8 cellular contexts compared by ENCODE assay signal in the genomic region with DNA sequence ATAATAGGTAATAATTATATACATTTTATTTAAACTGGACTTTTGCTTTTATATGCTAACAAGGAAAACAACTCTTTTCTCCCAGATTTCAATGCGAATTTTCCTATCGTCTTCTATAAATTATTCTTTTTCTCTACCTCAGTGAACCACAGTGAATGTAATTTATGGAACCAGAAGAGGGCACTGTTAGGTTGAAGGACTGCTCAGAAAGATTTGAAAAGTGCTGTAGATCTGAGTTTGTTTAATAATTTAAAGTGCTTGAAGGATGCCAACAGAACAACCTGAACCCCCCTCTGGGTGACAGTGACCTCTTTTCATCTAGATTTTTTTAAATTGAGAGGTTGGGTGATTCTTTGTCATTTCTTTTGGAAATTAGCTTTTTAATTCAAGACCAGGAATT. TPM values are rescaled to one million over a fixed set of nuclear protein-coding genes. Genes with fewer than 3 reads are reported as not detected.
DNase-seq lines count a peak whose midpoint lies in the region; ATAC-seq and TF ChIP-seq lines count a peak whose summit lies in the region.

No MANE protein-coding gene starts in this region.

- RAD21 ChIA-PET in HCT116 (lab: Charles Lee; ENCODE audit: low non-redundant PET in 1 of 2, low total read pairs in 2 of 2, uncharacterized antibody in 2 of 2, unreplicated experiment in 2 of 2): no interaction called here

- no peak overlapping the region for H3K4me2 ChIP-seq in HCT116 (ENCODE audit: low read length)

- H4K20me1 ChIP-seq in HCT116 (ENCODE audit: insufficient read depth): no peaks in the 10 kb centered on the region

- no TSS peak for BruUV-seq in HCT116 (replicated peaks; lab: Mats Ljungman, UMichigan)

- H3K4me3 ChIP-seq in HCT116 (replicated peaks in 1 of 2; ENCODE audit: low read depth in 1 of 2, low read length in 2 of 2) (no peak overlapping the region), Peyer's patch (no peak overlapping the region), suprapubic skin (no peak overlapping the region)

- TF ChIP-seq CTCF in HCT116 (IDR thresholded peaks at IDR 0.05 in 2 of 3, conservative IDR thresholded peaks at IDR 0.05 in 1 of 3; ENCODE audit: borderline replicate concordance in 1 of 3, insufficient read depth in 1 of 3, low read depth in 2 of 3, low read length in 2 of 3) (peak; percentile 46 to 71 (median 49); a peak in 5 of 6 replicates), Peyer's patch (IDR thresholded peaks at IDR 0.05) (peak in 5 of 6 experiments; percentile 6 to 44 (median 20)), suprapubic skin (IDR thresholded peaks at IDR 0.05) (no peak)

- CTCF ChIA-PET in HCT116 (lab: Charles Lee): interaction anchor here (0.7 to 3.9 kb wide), 14 partner anchors 9 to 826 kb away, joined by 3 to 13 read pairs (median 3); a partner anchor contains a TSS

- H3K36me3 ChIP-seq in HCT116 (ENCODE audit: control insufficient read depth in 1 of 2, insufficient read depth in 2 of 2, low read length in 2 of 2) (no peaks in the 10 kb centered on the region), Peyer's patch (no peaks in the 10 kb centered on the region), suprapubic skin (peaks cover 20% of the 10 kb centered on the region)

- intact Hi-C loops in HCT116 (cut with micrococcal nuclease): loop anchor here (1.0 to 5.0 kb wide), 6 partner anchors 189 to 824 kb away; no protein-coding TSS in a partner anchor

- POLR2A ChIA-PET in HCT116 (lab: Charles Lee): no interaction called here

- TF ChIP-seq EP300 in suprapubic skin (IDR thresholded peaks at IDR 0.05): no peak

- H3K27ac ChIP-seq in HCT116 (ENCODE audit: low read depth, low read length) (no peak overlapping the region), Peyer's patch (no peak overlapping the region), suprapubic skin (no peak overlapping the region)

- H3K9me3 ChIP-seq in HCT116 (ENCODE audit: control insufficient read depth in 1 of 2, insufficient read depth in 1 of 2, low read depth in 1 of 2, low read length in 2 of 2) (no peaks in the 10 kb centered on the region), Peyer's patch (no peaks in the 10 kb centered on the region), suprapubic skin (no peaks in the 10 kb centered on the region)

- H3K79me2 ChIP-seq in HCT116 (ENCODE audit: insufficient read depth, low read length): no peaks in the 10 kb centered on the region

- H3K27me3 ChIP-seq in HCT116 (ENCODE audit: insufficient read depth, low read length) (no peaks in the 10 kb centered on the region), Peyer's patch (no peaks in the 10 kb centered on the region), suprapubic skin (no peaks in the 10 kb centered on the region)

- DNase-seq in AG08395 (ENCODE audit: low spot score) (peak; percentile 10), HCT116 (ENCODE audit: low read depth, low spot score) (no peak), Peyer's patch (no peak), fibroblast of the conjunctiva (ENCODE audit: low read depth) (peak; percentile 32), suprapubic skin (ENCODE audit: low spot score in 2 of 2) (no peak)
- no peak for DNase-seq in stimulated activated naive CD4-positive, alpha-beta T cell (lab: John Stamatoyannopoulos, UW)

- TF ChIP-seq RAD21 in HCT116 (IDR thresholded peaks at IDR 0.05; ENCODE audit: low read depth): peak; percentile 68

- no peak for TF ChIP-seq POLR2A in HCT116 (IDR thresholded peaks at IDR 0.05; ENCODE audit: borderline replicate concordance, extremely low read depth, insufficient read depth, insufficient read length)
- no peak for TF ChIP-seq POLR2A in Peyer's patch (IDR thresholded peaks at IDR 0.05)
- TF ChIP-seq POLR2A in suprapubic skin (IDR thresholded peaks at IDR 0.05): no peak

- peak; percentile 52; the same call in 1 of the 2 replicates for ATAC-seq in HCT116
- ATAC-seq in HG02678 (IDR thresholded peaks at IDR 0.05; ENCODE audit: unreplicated experiment): no peak
- ATAC-seq in GM18907 (IDR thresholded peaks at IDR 0.05; ENCODE audit: unreplicated experiment): no peak

- H3K9ac ChIP-seq in HCT116 (ENCODE audit: low read length): no peak overlapping the region

- WGBS in suprapubic skin: 38% methylated on average over 2 of the region's 2 CpGs

- peaks cover 0 to 3% of the 10 kb centered on the region in 2 experiments; a peak in 1 of 4 replicates for H3K4me1 ChIP-seq in HCT116 (ENCODE audit: control insufficient read depth in 1 of 2, insufficient read depth in 2 of 2, low read length in 2 of 2)
- H3K4me1 ChIP-seq in Peyer's patch: no peaks in the 10 kb centered on the region
- no peaks in the 10 kb centered on the region for H3K4me1 ChIP-seq in suprapubic skin

- H2AFZ ChIP-seq in HCT116 (ENCODE audit: low read depth, low read length, poor library complexity, severe bottlenecking): no peak overlapping the region

- H3K9me2 ChIP-seq in HCT116 (ENCODE audit: insufficient read depth): no peaks in the 10 kb centered on the region

TF ChIP-seq in HCT116, 20 proteins besides CTCF, POLR2A, EP300 and RAD21:
- no peak for TF ChIP-seq JUND (IDR thresholded peaks at IDR 0.05)

RNA-seq across cellular contexts. Expression of a gene that starts 54.9 kb away (rescaled TPM):
- not detected for total RNA-seq in HCT116 (2021; ENCODE audit: unreplicated experiment)
- not detected in 2 replicates for polyA plus RNA-seq in HCT116 (2012)
- total RNA-seq in Peyer's patch: 1 to 10 TPM in 1 of 4 donors, under 1 TPM in 1, not detected in 2; 0.80 to 1.5 TPM
- total RNA-seq in suprapubic skin: not detected

Comparison
In these comparisons a context has a peak if more than half of its experiments do, and no peak if none do; other contexts are left out.
1. DNase-seq: peak in AG08395 (single experiment) and fibroblast of the conjunctiva (single experiment); none in HCT116 (single experiment), Peyer's patch (0 of 3), suprapubic skin (0 of 2) and stimulated activated naive CD4-positive, alpha-beta T cell (0 of 6).
2. CTCF ChIP-seq: peak in HCT116 (3 of 3) and Peyer's patch (5 of 6); none in suprapubic skin (0 of 2).